ENCODE assay signal across 9 cellular contexts in genomic region chr12:53287741-53288216, GRCh38. TPM values are rescaled to one million over a fixed set of nuclear protein-coding genes. Genes with fewer than 3 reads are reported as not detected.
DNase-seq lines count a peak whose midpoint lies in the region; FAIRE-seq and TF ChIP-seq lines count a peak whose summit lies in the region.
"Had no signal": no experiment of that assay in that cellular context is flagged by ENCODE, and none has a peak within 500 bp of the region (broad histone marks: within the 10 kb centered on the region; RNA-seq: fewer than 3 reads in every experiment).

No MANE protein-coding gene starts in this region.

- no peaks in the 10 kb centered on the region for H3K79me2 ChIP-seq in OCI-LY7 (ENCODE audit: insufficient read depth, low read depth, low read length)

- POLR2A ChIA-PET in OCI-LY7 (lab: Charles Lee) = interaction anchor here (1.4 kb wide), 1 partner anchor 33 kb away, joined by 3 read pairs; the partner anchor contains the start of gene AAAS

- H3K4me1 Mint-ChIP-seq in activated T-helper 1 cell treated with anti-CD3 and anti-CD28 coated beads, Interleukin-12 subunit alpha, Interleukin-12 subunit beta, Interleukin-2, Interleukin-4 antibody, amounts not matched to agents 30 ng/mL and 10 ng/mL and 1 ng/mL, durations not matched to agents 14 hours and 24 hours and 36 hours (ENCODE audit: low read depth) = peaks cover 7% of the 10 kb centered on the region

- H3K36me3 Mint-ChIP-seq in activated T-helper 1 cell treated with anti-CD3 and anti-CD28 coated beads, Interleukin-12 subunit alpha, Interleukin-12 subunit beta, Interleukin-2, Interleukin-4 antibody, amounts not matched to agents 30 ng/mL and 10 ng/mL and 1 ng/mL, durations not matched to agents 14 hours and 24 hours and 36 hours (ENCODE audit: low read depth) = peaks cover 45% of the 10 kb centered on the region

- H3K27ac ChIP-seq in OCI-LY7 (ENCODE audit: low read depth, low read length, poor library complexity, severe bottlenecking) (no peak overlapping the region), neutrophil (no peak overlapping the region), tibial nerve (no peak overlapping the region)

- no peaks in the 10 kb centered on the region for H3K27me3 Mint-ChIP-seq in activated T-helper 1 cell treated with anti-CD3 and anti-CD28 coated beads, Interleukin-12 subunit alpha, Interleukin-12 subunit beta, Interleukin-2, Interleukin-4 antibody, amounts not matched to agents 30 ng/mL and 10 ng/mL and 1 ng/mL, durations not matched to agents 14 hours and 24 hours and 36 hours (ENCODE audit: insufficient read depth)

- peak; percentile 83 for FAIRE-seq in GM19239 (lab: Jason Lieb, UNC)

- H3K9me2 ChIP-seq in OCI-LY7 (ENCODE audit: insufficient read depth, low read length) = no peaks in the 10 kb centered on the region

- H3K4me2 ChIP-seq in OCI-LY7 (ENCODE audit: low read length) = no peak overlapping the region

- intact Hi-C loops in OCI-LY7 (cut with micrococcal nuclease; ENCODE audit: unreplicated experiment) = loop anchor here (1.0 kb wide), 2 partner anchors 74 to 128 kb away; no protein-coding TSS in a partner anchor
- intact Hi-C loops in activated T-helper 1 cell treated with anti-CD3 and anti-CD28 coated beads, Interleukin-12 subunit alpha, Interleukin-12 subunit beta, Interleukin-2, Interleukin-4 antibody, amounts not matched to agents 30 ng/mL and 10 ng/mL and 1 ng/mL, durations not matched to agents 14 hours and 24 hours and 36 hours (cut with micrococcal nuclease) = loop anchor here (1.0 to 2.0 kb wide), 4 partner anchors 19 to 128 kb away; partner anchors contain the start of gene ESPL1

- no peak overlapping the region for H3K4me3 ChIP-seq in OCI-LY7 (ENCODE audit: low read depth, low read length, poor library complexity, severe bottlenecking)
- H3K4me3 ChIP-seq in fibroblast of pulmonary artery (replicated peaks; ENCODE audit: low read depth, low read length) = no peak overlapping the region
- no peak overlapping the region for H3K4me3 ChIP-seq in neutrophil (ENCODE audit: low read depth in 1 of 2, low read length in 1 of 2)
- H3K4me3 ChIP-seq in tibial nerve = no peak overlapping the region

- no peaks in the 10 kb centered on the region for H3K9me3 ChIP-seq in OCI-LY7 (ENCODE audit: low read length)
- H3K9me3 ChIP-seq in neutrophil = no peaks in the 10 kb centered on the region
- no peaks in the 10 kb centered on the region for H3K9me3 ChIP-seq in tibial nerve

- peak overlapping the region; percentile 60 for H3K27ac Mint-ChIP-seq in activated T-helper 1 cell treated with anti-CD3 and anti-CD28 coated beads, Interleukin-12 subunit alpha, Interleukin-12 subunit beta, Interleukin-2, Interleukin-4 antibody, amounts not matched to agents 30 ng/mL and 10 ng/mL and 1 ng/mL, durations not matched to agents 14 hours and 24 hours and 36 hours

- H3K27me3 ChIP-seq in neutrophil (no peaks in the 10 kb centered on the region), tibial nerve (no peaks in the 10 kb centered on the region)

- H2AFZ ChIP-seq in OCI-LY7 (ENCODE audit: low read length) = no peak overlapping the region

- H3K4me3 Mint-ChIP-seq in activated T-helper 1 cell treated with anti-CD3 and anti-CD28 coated beads, Interleukin-12 subunit alpha, Interleukin-12 subunit beta, Interleukin-2, Interleukin-4 antibody, amounts not matched to agents 30 ng/mL and 10 ng/mL and 1 ng/mL, durations not matched to agents 14 hours and 24 hours and 36 hours = no peak overlapping the region

- H3K4me1 ChIP-seq in OCI-LY7 (ENCODE audit: insufficient read depth, low read length, poor library complexity, severe bottlenecking) (no peaks in the 10 kb centered on the region), neutrophil (ENCODE audit: control insufficient read depth in 1 of 2, insufficient read depth in 1 of 2, low read depth in 1 of 2, low read length in 1 of 2) (peaks cover 19 to 20% of the 10 kb centered on the region in 2 experiments), tibial nerve (no peaks in the 10 kb centered on the region)

- H3K36me3 ChIP-seq in OCI-LY7 (ENCODE audit: insufficient read depth, low read length) (peaks cover 90% of the 10 kb centered on the region), neutrophil (peaks cover 40% of the 10 kb centered on the region), tibial nerve (no peaks in the 10 kb centered on the region)

- TF ChIP-seq POLR2A in tibial nerve (IDR thresholded peaks at IDR 0.05) = no peak

- no peaks in the 10 kb centered on the region for H4K20me1 ChIP-seq in OCI-LY7 (ENCODE audit: insufficient read depth, low read length)

- CTCF ChIA-PET in OCI-LY7 (lab: Charles Lee; ENCODE audit: unreplicated experiment) = interaction anchor here (0.6 to 1.4 kb wide), 4 partner anchors 19 to 221 kb away, joined by 3 to 4 read pairs (median 3); no protein-coding TSS in a partner anchor

- H3K9me3 Mint-ChIP-seq in activated T-helper 1 cell treated with anti-CD3 and anti-CD28 coated beads, Interleukin-12 subunit alpha, Interleukin-12 subunit beta, Interleukin-2, Interleukin-4 antibody, amounts not matched to agents 30 ng/mL and 10 ng/mL and 1 ng/mL, durations not matched to agents 14 hours and 24 hours and 36 hours = no peaks in the 10 kb centered on the region

- TF ChIP-seq CTCF in OCI-LY7 (conservative IDR thresholded peaks at IDR 0.05; ENCODE audit: low read length) (peak; percentile 90), fibroblast of pulmonary artery (IDR thresholded peaks at IDR 0.05; ENCODE audit: low read length, missing control alignments) (peak; percentile 73), neutrophil (IDR thresholded peaks at IDR 0.05) (peak; percentile 52), tibial nerve (IDR thresholded peaks at IDR 0.05) (peak; percentile 51 to 81 (median 66))

- DNase-seq in AG08395 (ENCODE audit: low spot score) = peak; percentile 73
- peak; percentile 60 for DNase-seq in GM19239 (ENCODE audit: insufficient read length, low spot score)
- DNase-seq in OCI-LY7 (ENCODE audit: low spot score) = peak; percentile 73
- DNase-seq in activated T-helper 1 cell treated with anti-CD3 and anti-CD28 coated beads, Interleukin-12 subunit alpha, Interleukin-12 subunit beta, Interleukin-2, Interleukin-4 antibody, amounts not matched to agents 30 ng/mL and 10 ng/mL and 1 ng/mL, durations not matched to agents 14 hours and 24 hours and 36 hours (ENCODE audit: low spot score) = peak; percentile 51
- DNase-seq in fibroblast of pulmonary artery (ENCODE audit: low read depth) = peak; percentile 74
- DNase-seq in tibial nerve (ENCODE audit: low spot score in 2 of 2) = peak; percentile 56 to 82
- DNase-seq in NCI-H1436 treated with DMSO at 0.1 percent for 48 hours (lab: John Stamatoyannopoulos, UW) = no peak

- 75 to 79% methylated on average over 10 to 11 of the region's 11 CpGs for WGBS in tibial nerve, 2 donors

- no TSS peak for BruUV-seq in OCI-LY7 (replicated peaks; lab: Mats Ljungman, UMichigan)

- no peak for TF ChIP-seq EP300 in tibial nerve (IDR thresholded peaks at IDR 0.05)

RNA-seq across cellular contexts. Expression of gene PFDN5, which starts 7.6 kb away (rescaled TPM):
- total RNA-seq in OCI-LY7 (2014; rRNA removed; shearing (Covaris generic)) = 348 and 394 TPM in 2 replicates
- total RNA-seq in OCI-LY7 (2022) (264 TPM in 2 replicates), tibial nerve (100 to 1,000 TPM; 518 to 673 (median 591) TPM)
- total RNA-seq in activated T-helper 1 cell treated with anti-CD3 and anti-CD28 coated beads, Interleukin-12 subunit alpha, Interleukin-12 subunit beta, Interleukin-2, Interleukin-4 antibody, amounts not matched to agents 30 ng/mL and 10 ng/mL and 1 ng/mL, durations not matched to agents 14 hours and 24 hours and 36 hours = 344 and 350 TPM in 2 replicates

RNA-seq across cellular contexts. Expression of gene MYG1, which starts 11.7 kb away (rescaled TPM):
- 41.0 and 53.4 TPM in 2 replicates for total RNA-seq in OCI-LY7 (2014; rRNA removed; shearing (Covaris generic))
- total RNA-seq in OCI-LY7 (2022) (59.3 and 64.9 TPM in 2 replicates), tibial nerve (10 to 100 TPM; 49.2 to 82.8 (median 54.3) TPM)
- 107 and 111 TPM in 2 replicates for total RNA-seq in activated T-helper 1 cell treated with anti-CD3 and anti-CD28 coated beads, Interleukin-12 subunit alpha, Interleukin-12 subunit beta, Interleukin-2, Interleukin-4 antibody, amounts not matched to agents 30 ng/mL and 10 ng/mL and 1 ng/mL, durations not matched to agents 14 hours and 24 hours and 36 hours

RNA-seq across cellular contexts. Expression of gene ESPL1, which starts 19.7 kb away (rescaled TPM):
- total RNA-seq in OCI-LY7 (2014; rRNA removed; shearing (Covaris generic)) = 77.4 and 78.2 TPM in 2 replicates
- total RNA-seq in OCI-LY7 (2022) (121 and 137 TPM in 2 replicates), tibial nerve (1 to 10 TPM in 3 of 4 donors, not detected in 1; 2.2 to 8.7 (median 2.5) TPM)
- total RNA-seq in activated T-helper 1 cell treated with anti-CD3 and anti-CD28 coated beads, Interleukin-12 subunit alpha, Interleukin-12 subunit beta, Interleukin-2, Interleukin-4 antibody, amounts not matched to agents 30 ng/mL and 10 ng/mL and 1 ng/mL, durations not matched to agents 14 hours and 24 hours and 36 hours = 61.2 and 68.4 TPM in 2 replicates

RNA-seq across cellular contexts. Expression of gene AAAS, which starts 33.6 kb away (rescaled TPM):
- total RNA-seq in OCI-LY7 (2014; rRNA removed; shearing (Covaris generic)) = 85.5 and 95.6 TPM in 2 replicates
- total RNA-seq in OCI-LY7 (2022) = 94.5 and 109 TPM in 2 replicates
- total RNA-seq in activated T-helper 1 cell treated with anti-CD3 and anti-CD28 coated beads, Interleukin-12 subunit alpha, Interleukin-12 subunit beta, Interleukin-2, Interleukin-4 antibody, amounts not matched to agents 30 ng/mL and 10 ng/mL and 1 ng/mL, durations not matched to agents 14 hours and 24 hours and 36 hours = 81.4 and 85.7 TPM in 2 replicates
- total RNA-seq in tibial nerve = 10 to 100 TPM; 55.5 to 76.8 (median 64.5) TPM

RNA-seq across cellular contexts. Expression of gene SP7, which starts 48.4 kb away (rescaled TPM):
- 0.16 TPM in 1 of 2 replicates, not detected in the other for total RNA-seq in OCI-LY7 (2014; rRNA removed; shearing (Covaris generic))
- 0.27 TPM in 1 of 2 replicates, not detected in the other for total RNA-seq in OCI-LY7 (2022)
- total RNA-seq in activated T-helper 1 cell treated with anti-CD3 and anti-CD28 coated beads, Interleukin-12 subunit alpha, Interleukin-12 subunit beta, Interleukin-2, Interleukin-4 antibody, amounts not matched to agents 30 ng/mL and 10 ng/mL and 1 ng/mL, durations not matched to agents 14 hours and 24 hours and 36 hours = not detected in 2 replicates
- total RNA-seq in tibial nerve = under 1 TPM in 1 of 4 donors, not detected in 3; 0.21 TPM
- total RNA-seq: subcutaneous adipose tissue had no signal
